ENCODE assay signal across 8 cellular contexts in the genomic region with DNA sequence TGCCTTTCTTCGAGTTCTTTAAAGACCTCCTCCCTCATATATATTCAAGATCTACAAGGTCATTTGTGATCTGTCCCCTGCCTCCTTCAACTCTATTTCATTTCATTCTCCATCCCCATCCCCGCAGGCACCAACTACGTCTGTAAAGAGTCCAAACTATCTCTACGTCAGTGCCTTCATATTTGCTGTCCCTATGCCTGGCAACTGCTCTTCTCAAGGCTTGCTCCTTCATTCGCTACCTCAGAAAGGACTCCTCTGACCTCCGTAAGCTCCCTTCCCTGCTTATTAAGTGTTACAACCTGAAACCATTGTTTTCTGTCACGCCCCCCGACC.
DNase-seq lines count a peak whose midpoint lies in the region; ATAC-seq, FAIRE-seq and TF ChIP-seq lines count a peak whose summit lies in the region.

No MANE protein-coding gene starts in this region.

- H3K4me3 Mint-ChIP-seq in T-helper 1 cell treated with Interleukin-12 subunit alpha and Interleukin-12 subunit beta and Interleukin-4 antibody, amounts not matched to agents 30 μg/mL and 1 μg/mL, for 36 hours = peak overlapping the region; percentile 99

- peaks cover 37% of the 10 kb centered on the region for H3K36me3 Mint-ChIP-seq in T-helper 1 cell treated with Interleukin-12 subunit alpha and Interleukin-12 subunit beta and Interleukin-4 antibody, amounts not matched to agents 30 μg/mL and 1 μg/mL, for 36 hours (ENCODE audit: low read depth)

- FAIRE-seq in D721Med (lab: Jason Lieb, UNC) = no peak

- TF ChIP-seq CTCF in foreskin fibroblast (IDR thresholded peaks at IDR 0.05; ENCODE audit: low read depth, low read length) = no peak
- no peak for TF ChIP-seq CTCF in retinal pigment epithelial cell (conservative IDR thresholded peaks at IDR 0.05; ENCODE audit: low read depth, low read length)
- no peak for TF ChIP-seq CTCF in D721Med (IDR thresholded peaks at IDR 0.05; ENCODE audit: insufficient read depth, missing control alignments)

- H3K4me3 ChIP-seq in foreskin fibroblast (ENCODE audit: low read depth in 1 of 2, low read length in 2 of 2) (peak overlapping the region; percentile 84 to 96), retinal pigment epithelial cell (ENCODE audit: low read length) (peak overlapping the region; percentile 75)

- no peaks in the 10 kb centered on the region for H3K27me3 Mint-ChIP-seq in T-helper 1 cell treated with Interleukin-12 subunit alpha and Interleukin-12 subunit beta and Interleukin-4 antibody, amounts not matched to agents 30 μg/mL and 1 μg/mL, for 36 hours (ENCODE audit: low read depth)

- peak overlapping the region; percentile 99 for H3K27ac Mint-ChIP-seq in T-helper 1 cell treated with Interleukin-12 subunit alpha and Interleukin-12 subunit beta and Interleukin-4 antibody, amounts not matched to agents 30 μg/mL and 1 μg/mL, for 36 hours

- H3K9me3 Mint-ChIP-seq in T-helper 1 cell treated with Interleukin-12 subunit alpha and Interleukin-12 subunit beta and Interleukin-4 antibody, amounts not matched to agents 30 μg/mL and 1 μg/mL, for 36 hours = no peaks in the 10 kb centered on the region

- ATAC-seq in HG03159 (IDR thresholded peaks at IDR 0.05; ENCODE audit: unreplicated experiment) (no peak), HG03175 (IDR thresholded peaks at IDR 0.05; ENCODE audit: unreplicated experiment) (no peak)

- peaks cover 47% of the 10 kb centered on the region for H3K4me1 Mint-ChIP-seq in T-helper 1 cell treated with Interleukin-12 subunit alpha and Interleukin-12 subunit beta and Interleukin-4 antibody, amounts not matched to agents 30 μg/mL and 1 μg/mL, for 36 hours (ENCODE audit: low read depth)

- peak; percentile 3 for DNase-seq in activated gamma-delta T cell treated with Interleukin-2 at 50 U/mL for 16 hours
- no peak for DNase-seq in activated gamma-delta T cell (lab: John Stamatoyannopoulos, UW)
- DNase-seq in foreskin fibroblast = no peak
- no peak for DNase-seq in retinal pigment epithelial cell (ENCODE audit: low read depth)
- no peak for DNase-seq in D721Med (ENCODE audit: insufficient read length, low spot score)
